Comparison of ENCODE assay signal across 8 cellular contexts in the genomic region with DNA sequence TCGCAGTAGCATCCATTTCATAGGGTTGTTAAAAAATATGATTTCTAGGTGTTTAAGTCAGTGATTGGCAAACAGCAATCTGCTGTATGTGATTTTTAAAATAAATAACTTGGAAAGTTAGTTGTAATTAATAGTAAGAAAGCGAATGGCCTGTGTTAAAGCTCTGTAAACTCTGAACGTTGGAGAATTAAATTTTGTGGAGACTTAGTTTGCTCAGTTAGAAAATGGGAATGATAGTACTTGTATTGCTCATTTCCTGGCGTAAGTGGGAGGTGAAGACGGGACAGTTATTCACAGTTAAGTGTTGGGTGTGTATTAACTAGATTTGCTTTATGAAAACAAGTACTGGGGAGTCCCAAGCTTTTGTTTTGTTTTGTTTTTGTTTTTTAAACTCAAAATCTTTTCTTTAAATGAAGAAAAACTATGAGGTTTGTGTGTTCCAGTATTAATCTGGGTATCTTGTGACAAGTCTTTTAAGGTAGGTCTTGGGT. TPM values are rescaled to one million over a fixed set of nuclear protein-coding genes. Genes with fewer than 3 reads are reported as not detected.
A peak's percentile ranks its signal among the peaks of the same experiment; 100 is the strongest.
DNase-seq lines count a peak whose midpoint lies in the region; FAIRE-seq and TF ChIP-seq lines count a peak whose summit lies in the region.

No MANE protein-coding gene starts in this region.

- H3K27me3 ChIP-seq in sigmoid colon: no peaks in the 10 kb centered on the region

- DNase-seq in GM12892 (ENCODE audit: insufficient read length): no peak
- no peak for DNase-seq in RWPE1 (ENCODE audit: low spot score)
- peak; percentile 15 for DNase-seq in fibroblast of pulmonary artery (ENCODE audit: low read depth)
- DNase-seq in sigmoid colon: no peak
- no peak for DNase-seq in activated effector memory CD4-positive, alpha-beta T cell treated with anti-CD3 and anti-CD28 coated beads, Interleukin-2, amount 50 U/mL, for 16 hours
- no peak for DNase-seq in islet precursor cell
- DNase-seq in T1000 (lab: John Stamatoyannopoulos, UW): no peak
- no peak for DNase-seq in NCI-H1092 (lab: John Stamatoyannopoulos, UW)

- H3K4me1 ChIP-seq in sigmoid colon: peaks cover 0 to 44% (median 26%) of the 10 kb centered on the region in 4 donors

- H3K36me3 ChIP-seq in sigmoid colon: no peaks in the 10 kb centered on the region

- peak; percentile 78 for FAIRE-seq in GM12892 (lab: Jason Lieb, UNC)

- CTCF ChIA-PET in RWPE1 (lab: Yijun Ruan, JAX): interaction anchor here (0.6 kb wide), 1 partner anchor 154 kb away, joined by 4 read pairs; no protein-coding TSS in a partner anchor

- POLR2A ChIA-PET in RWPE1 (lab: Yijun Ruan, JAX; ENCODE audit: low non-redundant PET): interaction anchor here (1.2 kb wide), 1 partner anchor 22 kb away, joined by 4 read pairs; the partner anchor contains the start of gene MRPS14

- H3K9me3 ChIP-seq in sigmoid colon: no peaks in the 10 kb centered on the region

- TF ChIP-seq CTCF in RWPE1 (conservative IDR thresholded peaks at IDR 0.05; ENCODE audit: low read depth): no peak
- TF ChIP-seq CTCF in fibroblast of pulmonary artery (IDR thresholded peaks at IDR 0.05; ENCODE audit: low read length, missing control alignments): no peak
- no peak for TF ChIP-seq CTCF in sigmoid colon (IDR thresholded peaks at IDR 0.05)

- TF ChIP-seq POLR2A in GM12892 (IDR thresholded peaks at IDR 0.05; ENCODE audit: low read depth, low read length): no peak
- TF ChIP-seq POLR2A in sigmoid colon (IDR thresholded peaks at IDR 0.05): no peak

- H3K4me3 ChIP-seq in fibroblast of pulmonary artery (replicated peaks; ENCODE audit: low read depth, low read length): peak overlapping the region; percentile 85
- H3K4me3 ChIP-seq in sigmoid colon: peak overlapping the region; percentile 72 to 96 (median 90)

- TF ChIP-seq EP300 in sigmoid colon (IDR thresholded peaks at IDR 0.05): no peak

- H3K27ac ChIP-seq in RWPE1 (peak overlapping the region; percentile 96), sigmoid colon (peak overlapping the region; percentile 93 to 99 (median 94))

- 1 to 4% methylated on average over 5 of the region's 5 CpGs for WGBS in sigmoid colon, 2 donors

- intact Hi-C loops in sigmoid colon (cut with DNase I): no loop called here

RNA-seq across cellular contexts. Expression of gene CACYBP, which starts 1.0 kb away (rescaled TPM):
- 142 TPM for polyA plus RNA-seq in GM12892 (2012; ENCODE audit: missing spikeins)
- 100 to 1,000 TPM in 1 of 4 donors, 10 to 100 TPM in 3; 41.3 to 107 (median 85.7) TPM for total RNA-seq in sigmoid colon
- 10 to 100 TPM; 75.7 to 87.1 (median 77.2) TPM for polyA plus RNA-seq in sigmoid colon

RNA-seq across cellular contexts. Expression of gene MRPS14, which starts 22.5 kb away (rescaled TPM):
- 36.4 TPM for polyA plus RNA-seq in GM12892 (2012; ENCODE audit: missing spikeins)
- total RNA-seq in sigmoid colon: 10 to 100 TPM; 17.5 to 36.0 (median 24.3) TPM
- polyA plus RNA-seq in sigmoid colon: 10 to 100 TPM; 25.2 to 28.9 (median 28.7) TPM
